ENCODE assay signal across 8 cellular contexts in genomic region chr21:29342394-29342957, GRCh38. TPM values are rescaled to one million over a fixed set of nuclear protein-coding genes. Genes with fewer than 3 reads are reported as not detected.
DNase-seq lines count a peak whose midpoint lies in the region; ATAC-seq, FAIRE-seq and TF ChIP-seq lines count a peak whose summit lies in the region.

No MANE protein-coding gene starts in this region.

- peak overlapping the region in 1 of 3 experiments; percentile 47 for H3K4me3 ChIP-seq in keratinocyte (ENCODE audit: control insufficient read depth in 2 of 3, extremely low read depth in 1 of 3, insufficient read depth in 2 of 3, low read depth in 1 of 3, low read length in 3 of 3)
- no peak overlapping the region for H3K4me3 ChIP-seq in testis

- intact Hi-C loops in testis (cut with DNase I; ENCODE audit: low total_unique reads), result no loop called here

- H3K27me3 ChIP-seq in keratinocyte (ENCODE audit: control insufficient read depth, extremely low read depth, insufficient read depth, low read length), result no peaks in the 10 kb centered on the region
- H3K27me3 ChIP-seq in testis, result no peaks in the 10 kb centered on the region

- H2AFZ ChIP-seq in keratinocyte (ENCODE audit: control insufficient read depth, low read length), result no peak overlapping the region

- peak; percentile 51 to 75 for DNase-seq in activated naive CD4-positive, alpha-beta T cell treated with anti-CD3 and anti-CD28 coated beads, Interleukin-2, amount 50 U/mL, for 72 hours (ENCODE audit: low spot score in 2 of 2)
- DNase-seq in keratinocyte (ENCODE audit: low read depth, low spot score) (no peak), GF-D8 (lab: John Stamatoyannopoulos, UW) (no peak), testis (no peak)
- DNase-seq in stimulated activated CD8-positive, alpha-beta memory T cell treated with anti-CD3 and anti-CD28 coated beads, Interleukin-4, amount 100 ng/mL, for 48 hours, result peak; percentile 81
- no peak for DNase-seq in effector CD4-positive, alpha-beta T cell

- peak overlapping the region; percentile 42 for H3K9ac ChIP-seq in keratinocyte (ENCODE audit: control insufficient read depth, extremely low read depth, insufficient read depth, low read length)

- peak; percentile 96 for FAIRE-seq in keratinocyte (lab: Jason Lieb, UNC)

- H3K4me1 ChIP-seq in keratinocyte (ENCODE audit: control insufficient read depth, extremely low read depth, insufficient read depth, low read length), result peaks cover 21% of the 10 kb centered on the region
- H3K4me1 ChIP-seq in testis, result no peaks in the 10 kb centered on the region

- peaks cover 6 to 18% of the 10 kb centered on the region in 2 donors for H3K36me3 Mint-ChIP-seq in activated naive CD4-positive, alpha-beta T cell treated with anti-CD3 and anti-CD28 coated beads, Interleukin-2, amount 50 U/mL, for 72 hours

- H3K27ac ChIP-seq in keratinocyte (ENCODE audit: control insufficient read depth, insufficient read depth, low read length) (peak overlapping the region; percentile 77), testis (no peak overlapping the region)

- H3K9me3 ChIP-seq in keratinocyte (ENCODE audit: control insufficient read depth, low read depth, low read length) (no peaks in the 10 kb centered on the region), testis (no peaks in the 10 kb centered on the region)

- TF ChIP-seq CTCF in keratinocyte (optimal IDR thresholded peaks at IDR 0.05 in 1 of 3, IDR thresholded peaks at IDR 0.05 in 1 of 3, conservative IDR thresholded peaks at IDR 0.05 in 1 of 3; ENCODE audit: extremely low read depth in 1 of 3, insufficient read depth in 2 of 3, low read length in 3 of 3) (peak in 1 of 3 experiments; percentile 27), testis (IDR thresholded peaks at IDR 0.05) (no peak)

- H3K36me3 ChIP-seq in keratinocyte (ENCODE audit: control insufficient read depth in 2 of 2, extremely low read depth in 1 of 2, insufficient read depth in 2 of 2, low read length in 2 of 2) (peaks cover 5 to 13% of the 10 kb centered on the region in 2 experiments), testis (ENCODE audit: low read depth, missing control alignments) (no peaks in the 10 kb centered on the region)

- no peaks in the 10 kb centered on the region for H3K9me1 ChIP-seq in keratinocyte (ENCODE audit: control insufficient read depth, extremely low read depth, insufficient read depth, low read length)

- H3K27ac Mint-ChIP-seq in activated naive CD4-positive, alpha-beta T cell treated with anti-CD3 and anti-CD28 coated beads, Interleukin-2, amount 50 U/mL, for 72 hours, result peak overlapping the region; percentile 92 to 93

- H3K79me2 ChIP-seq in keratinocyte (ENCODE audit: control insufficient read depth, insufficient read depth, low read length), result peaks cover 58% of the 10 kb centered on the region

- no peaks in the 10 kb centered on the region for H4K20me1 ChIP-seq in keratinocyte (ENCODE audit: control insufficient read depth, extremely low read depth, insufficient read depth, low read length)

- ATAC-seq in GM18858 (IDR thresholded peaks at IDR 0.05; ENCODE audit: unreplicated experiment) (peak; percentile 50), HG03521 (IDR thresholded peaks at IDR 0.05; ENCODE audit: unreplicated experiment) (peak; percentile 61)
- peak; percentile 99 for ATAC-seq in activated naive CD4-positive, alpha-beta T cell treated with anti-CD3 and anti-CD28 coated beads, Interleukin-2, amount 50 U/mL, for 72 hours

- H3K9me3 Mint-ChIP-seq in activated naive CD4-positive, alpha-beta T cell treated with anti-CD3 and anti-CD28 coated beads, Interleukin-2, amount 50 U/mL, for 72 hours, result no peaks in the 10 kb centered on the region

- H3K4me2 ChIP-seq in keratinocyte (ENCODE audit: control insufficient read depth, extremely low read depth, insufficient read depth, low read depth, low read length), result peak overlapping the region; percentile 50

- WGBS in testis, 2 donors, result 60 to 77% methylated on average over 9 of the region's 9 CpGs

- TF ChIP-seq POLR2A in testis (IDR thresholded peaks at IDR 0.05), result no peak

- dilution Hi-C loops in keratinocyte (cut with MboI; ENCODE audit: extremely low pct_ligation_motif_present, low sequenced_read_pairs), result no loop called here

RNA-seq across cellular contexts. Expression of gene BACH1, which starts 43.8 kb away (rescaled TPM):
- total RNA-seq in activated naive CD4-positive, alpha-beta T cell treated with anti-CD3 and anti-CD28 coated beads, Interleukin-2, amount 50 U/mL, for 72 hours, result 10 to 100 TPM; 22.1 to 40.7 TPM
- 25.2 to 33.1 TPM (median 25.8 TPM) in 3 replicates for polyA plus RNA-seq in keratinocyte
- 43.7 TPM for polyA plus RNA-seq in keratinocyte (2011; ENCODE audit: low read depth)
- polyA plus RNA-seq in keratinocyte (2011; cell fraction: cytosol; rRNA removed), result 15.7 and 28.3 TPM in 2 replicates
- 32.1 and 36.5 TPM in 2 replicates for polyA plus RNA-seq in keratinocyte (2011; cell fraction: nucleus; rRNA removed)
- 19.3 and 39.7 TPM in 2 replicates for polyA plus RNA-seq in keratinocyte (2012; ENCODE audit: low replicate concordance)
- 55.2 to 158 TPM (median 123 TPM) in 3 replicates for polyA minus RNA-seq in keratinocyte
- 61.0 TPM for polyA minus RNA-seq in keratinocyte (2011; cell fraction: cytosol; rRNA and poly(A)+ RNA removed)
- polyA minus RNA-seq in keratinocyte (2011; cell fraction: nucleus; rRNA and poly(A)+ RNA removed), result 55.2 and 102 TPM in 2 replicates
- 10 to 100 TPM; 41.9 to 57.7 TPM for total RNA-seq in testis
- polyA plus RNA-seq in testis (ENCODE audit: insufficient read depth, low read depth, low replicate concordance), result 43.9 TPM

Comparison
In these comparisons a context has a peak if more than half of its experiments do, and no peak if none do; other contexts are left out.
1. DNase-seq: peak in activated naive CD4-positive, alpha-beta T cell treated with anti-CD3 and anti-CD28 coated beads, Interleukin-2, amount 50 U/mL, for 72 hours (2 of 2) and stimulated activated CD8-positive, alpha-beta memory T cell treated with anti-CD3 and anti-CD28 coated beads, Interleukin-4, amount 100 ng/mL, for 48 hours (single experiment); none in keratinocyte (single experiment), GF-D8 (single experiment), testis (single experiment) and effector CD4-positive, alpha-beta T cell (single experiment).
2. Peak in every context shown above with its lines, with median percentiles within 50 percentile points of each other: ATAC-seq.